ENCODE assay signal across 23 cellular contexts in the genomic region with DNA sequence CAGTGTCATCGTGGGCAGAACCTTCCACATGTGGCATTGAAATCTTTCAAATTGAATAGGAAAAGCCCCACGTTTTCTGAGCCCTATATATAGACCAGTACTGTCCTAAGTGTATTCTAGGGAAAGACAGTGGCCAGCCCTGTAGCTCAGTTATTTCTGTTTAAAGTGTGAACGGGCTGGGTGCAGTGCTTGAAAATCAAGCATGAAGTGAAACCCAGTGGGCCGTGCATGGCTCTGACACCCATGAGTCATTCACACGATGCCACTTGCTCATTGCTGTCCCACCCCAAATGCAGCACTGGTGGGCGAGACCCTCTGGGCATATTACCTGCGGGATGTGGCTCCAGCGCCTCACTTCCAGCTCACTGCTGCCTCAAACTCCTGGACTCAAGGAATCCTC. TPM values are rescaled to one million over a fixed set of nuclear protein-coding genes. Genes with fewer than 3 reads are reported as not detected.
"Had no signal": no experiment of that assay in that cellular context is flagged by ENCODE, and none has a peak within 500 bp of the region (broad histone marks: within the 10 kb centered on the region; RNA-seq: fewer than 3 reads in every experiment).

No MANE protein-coding gene starts in this region.

- H3K4me3 ChIP-seq: esophagus squamous epithelium, mucosa of descending colon, neural progenitor cell, psoas muscle, smooth muscle cell, thyroid gland, vagina had no signal

- H3K36me3 Mint-ChIP-seq: activated CD4-positive, alpha-beta memory T cell treated with anti-CD3 and anti-CD28 coated beads for 36 hours; activated naive CD4-positive, alpha-beta T cell treated with anti-CD3 and anti-CD28 coated beads, Interleukin-2, amount 10 ng/mL, durations not matched to agents 7 days and 5 days; memory B cell; naive thymus-derived CD4-positive, alpha-beta T cell; neural progenitor cell had no signal

- H3K4me1 ChIP-seq: esophagus squamous epithelium, neural progenitor cell, psoas muscle, vagina had no signal

- DNase-seq: activated CD4-positive, alpha-beta memory T cell treated with anti-CD3 and anti-CD28 coated beads for 36 hours; activated effector memory CD4-positive, alpha-beta T cell treated with Interleukin-2 at 50 U/mL for 16 hours; activated naive CD4-positive, alpha-beta T cell treated with anti-CD3 and anti-CD28 coated beads, Interleukin-2, amount 10 ng/mL, durations not matched to agents 7 days and 5 days; activated T-cell treated with anti-CD3 and anti-CD28 coated beads, Interleukin-2, amount 50 U/mL, for 1 hour; dermis blood vessel endothelial cell; effector memory CD4-positive, alpha-beta T cell; esophagus squamous epithelium; mucosa of descending colon; naive thymus-derived CD4-positive, alpha-beta T cell; psoas muscle; stimulated activated CD4-positive, alpha-beta T cell treated with anti-CD3 and anti-CD28 coated beads, Interleukin-4, amount 100 ng/mL, for 1 hour; stimulated activated naive CD4-positive, alpha-beta T cell; SW 1271; T-helper 2 cell had no signal

- H2AFZ ChIP-seq: neural progenitor cell had no signal

- H3K4me2 ChIP-seq: neural progenitor cell, smooth muscle cell had no signal

- H3K27ac ChIP-seq: esophagus squamous epithelium, neural progenitor cell, psoas muscle, thyroid gland, vagina had no signal

- H3K36me3 ChIP-seq: esophagus squamous epithelium, neural progenitor cell, thyroid gland, vagina had no signal

- H3K9me3 Mint-ChIP-seq: activated CD4-positive, alpha-beta memory T cell treated with anti-CD3 and anti-CD28 coated beads for 36 hours; activated naive CD4-positive, alpha-beta T cell treated with anti-CD3 and anti-CD28 coated beads, Interleukin-2, amount 10 ng/mL, durations not matched to agents 7 days and 5 days; memory B cell; neural progenitor cell had no signal

- FAIRE-seq: bronchial epithelial cell, endothelial cell of umbilical vein had no signal

- H3K27me3 ChIP-seq: neural progenitor cell, thyroid gland, vagina had no signal

- H3K4me1 Mint-ChIP-seq: activated naive CD4-positive, alpha-beta T cell treated with anti-CD3 and anti-CD28 coated beads, Interleukin-2, amount 10 ng/mL, durations not matched to agents 7 days and 5 days; memory B cell; naive thymus-derived CD4-positive, alpha-beta T cell had no signal

- H3K4me3 Mint-ChIP-seq: activated CD4-positive, alpha-beta memory T cell treated with anti-CD3 and anti-CD28 coated beads for 36 hours; activated naive CD4-positive, alpha-beta T cell treated with anti-CD3 and anti-CD28 coated beads, Interleukin-2, amount 10 ng/mL, durations not matched to agents 7 days and 5 days; memory B cell; naive thymus-derived CD4-positive, alpha-beta T cell; neural progenitor cell had no signal

- H3K27ac Mint-ChIP-seq: activated CD4-positive, alpha-beta memory T cell treated with anti-CD3 and anti-CD28 coated beads for 36 hours; activated naive CD4-positive, alpha-beta T cell treated with anti-CD3 and anti-CD28 coated beads, Interleukin-2, amount 10 ng/mL, durations not matched to agents 7 days and 5 days; memory B cell; naive thymus-derived CD4-positive, alpha-beta T cell had no signal

- H3K27me3 Mint-ChIP-seq: naive thymus-derived CD4-positive, alpha-beta T cell had no signal

- H3K9me3 ChIP-seq: esophagus squamous epithelium, mucosa of descending colon, psoas muscle, thyroid gland, vagina had no signal

- ATAC-seq: mucosa of descending colon; naive thymus-derived CD4-positive, alpha-beta T cell; psoas muscle; sciatic nerve had no signal

- H3K9ac ChIP-seq: neural progenitor cell had no signal

RNA-seq across cellular contexts. Expression of a gene that starts 29.8 kb away (rescaled TPM):
- total RNA-seq: bronchial epithelial cell; liver; naive thymus-derived CD4-positive, alpha-beta T cell; smooth muscle cell; vagina had no signal
- polyA plus RNA-seq: liver; naive thymus-derived CD4-positive, alpha-beta T cell; smooth muscle cell had no signal
